Comparison of ENCODE assay signal across 1 cellular context in genomic region chr12:13173012-13173441, GRCh38.
TF ChIP-seq lines count a peak whose summit lies in the region.

No MANE protein-coding gene starts in this region.

TF ChIP-seq in GM12878, 131 proteins besides CTCF, POLR2A, EP300 and RAD21 (continued from another document):
- TF ChIP-seq MEF2B (IDR thresholded peaks at IDR 0.05; ENCODE audit: partially characterized antibody, poor library complexity, severe bottlenecking) (no peak), ZNF384 (IDR thresholded peaks at IDR 0.05; ENCODE audit: borderline replicate concordance, low read depth, low read length) (no peak), CHD2 (IDR thresholded peaks at IDR 0.05; ENCODE audit: borderline replicate concordance, low read depth, low read length) (no peak), FOS (IDR thresholded peaks at IDR 0.05; ENCODE audit: borderline replicate concordance, extremely low read depth, insufficient read length) (no peak)
